ENCODE assay signal across 35 cellular contexts in the genomic region with DNA sequence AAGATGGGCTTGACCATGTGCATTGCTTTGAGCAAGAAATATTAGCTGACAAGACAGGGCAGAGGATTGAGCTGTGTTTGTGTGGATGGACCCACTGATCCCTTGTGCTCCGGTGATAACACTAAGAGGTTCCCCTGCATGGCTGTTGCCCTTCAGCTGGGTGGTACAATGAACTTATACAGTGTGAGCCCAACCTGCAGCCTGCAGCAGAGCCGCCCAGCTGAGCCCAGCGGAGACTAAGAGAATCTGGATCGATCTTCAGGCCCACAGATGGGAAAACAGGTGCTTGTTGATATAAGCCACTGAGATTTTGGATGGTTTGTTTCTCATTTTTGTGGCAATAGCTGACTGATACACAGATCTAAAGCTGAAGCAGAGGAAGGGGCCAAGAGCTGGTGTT.
"Had no signal": no experiment of that assay in that cellular context is flagged by ENCODE, and none has a peak within 500 bp of the region (broad histone marks: within the 10 kb centered on the region; RNA-seq: fewer than 3 reads in every experiment).

No MANE protein-coding gene starts in this region.

- H3K27me3 ChIP-seq: adrenal gland, ascending aorta, cardiac muscle cell had no signal

- H3K4me1 Mint-ChIP-seq: activated B cell treated with CpG ODN at 0.5 μM for 24 hours; activated CD4-positive, alpha-beta T cell treated with anti-CD3 and anti-CD28 coated beads, Interleukin-2, amount 10 ng/mL, durations not matched to agents 24 days and 14 days; activated naive CD8-positive, alpha-beta T cell treated with anti-CD3 and anti-CD28 coated beads for 36 hours; activated T-helper 17 cell treated with anti-CD3 and anti-CD28 coated beads, Interleukin-2, amount 50 U/mL, for 72 hours; central memory CD8-positive, alpha-beta T cell had no signal

- H3K27ac ChIP-seq: adrenal gland, ascending aorta, cardiac muscle cell, VCaP had no signal

- ATAC-seq: activated CD8-positive, alpha-beta T cell treated with anti-CD3 and anti-CD28 coated beads for 36 hours; activated naive CD4-positive, alpha-beta T cell treated with anti-CD3 and anti-CD28 coated beads, Interleukin-2, amount 50 U/mL, for 72 hours; activated T-cell treated with anti-CD3 and anti-CD28 coated beads, Interleukin-2, amount 50 U/mL, for 4 hours; activated T-cell treated with anti-CD3 and anti-CD28 coated beads, Interleukin-2, amount 50 U/mL, for 72 hours; activated T-helper 17 cell treated with anti-CD3 and anti-CD28 coated beads, Interleukin-2, amount 50 U/mL, for 72 hours had no signal

- H3K27me3 Mint-ChIP-seq: activated B cell treated with CpG ODN at 0.5 μM for 24 hours; activated CD4-positive, alpha-beta T cell treated with anti-CD3 and anti-CD28 coated beads, Interleukin-2, amount 10 ng/mL, durations not matched to agents 24 days and 14 days; activated naive CD8-positive, alpha-beta T cell treated with anti-CD3 and anti-CD28 coated beads for 36 hours; activated T-helper 17 cell treated with anti-CD3 and anti-CD28 coated beads, Interleukin-2, amount 50 U/mL, for 72 hours had no signal

- H3K4me3 Mint-ChIP-seq: activated B cell treated with CpG ODN at 0.5 μM for 24 hours; activated CD4-positive, alpha-beta memory T cell treated with anti-CD3 and anti-CD28 coated beads for 36 hours; activated CD4-positive, alpha-beta T cell treated with anti-CD3 and anti-CD28 coated beads, Interleukin-2, amount 10 ng/mL, durations not matched to agents 24 days and 14 days; activated CD8-positive, alpha-beta T cell treated with anti-CD3 and anti-CD28 coated beads for 36 hours; activated naive CD8-positive, alpha-beta T cell treated with anti-CD3 and anti-CD28 coated beads for 36 hours; activated T-cell treated with anti-CD3 and anti-CD28 coated beads, Interleukin-2, amount 50 U/mL, for 4 hours; activated T-cell treated with anti-CD3 and anti-CD28 coated beads, Interleukin-2, amount 50 U/mL, for 72 hours; activated T-helper 1 cell treated with anti-CD3 and anti-CD28 coated beads, Interleukin-12 subunit alpha, Interleukin-12 subunit beta, Interleukin-2, Interleukin-4 antibody, amounts not matched to agents 30 ng/mL and 10 ng/mL and 1 ng/mL, durations not matched to agents 14 hours and 24 hours and 36 hours; activated T-helper 17 cell treated with anti-CD3 and anti-CD28 coated beads, Interleukin-2, amount 50 U/mL, for 72 hours; brain; central memory CD8-positive, alpha-beta T cell; T-helper 1 cell treated with Interleukin-12 subunit alpha and Interleukin-12 subunit beta and Interleukin-4 antibody, amounts not matched to agents 30 μg/mL and 1 μg/mL, for 36 hours; T-helper 2 cell treated with Interferon-gamma antibody and Interleukin-4, amounts not matched to agents 5 μg/mL and 100 μg/mL, for 36 hours had no signal

- H3K4me1 ChIP-seq: adrenal gland, ascending aorta had no signal

- H3K9me3 Mint-ChIP-seq: activated B cell treated with CpG ODN at 0.5 μM for 24 hours; activated CD4-positive, alpha-beta memory T cell treated with anti-CD3 and anti-CD28 coated beads for 36 hours; activated CD4-positive, alpha-beta T cell treated with anti-CD3 and anti-CD28 coated beads, Interleukin-2, amount 10 ng/mL, durations not matched to agents 24 days and 14 days; activated CD8-positive, alpha-beta T cell treated with anti-CD3 and anti-CD28 coated beads for 36 hours; activated naive CD4-positive, alpha-beta T cell treated with anti-CD3 and anti-CD28 coated beads, Interleukin-2, amount 50 U/mL, for 72 hours; activated naive CD8-positive, alpha-beta T cell treated with anti-CD3 and anti-CD28 coated beads for 36 hours; activated T-cell treated with anti-CD3 and anti-CD28 coated beads, Interleukin-2, amount 50 U/mL, for 4 hours; activated T-cell treated with anti-CD3 and anti-CD28 coated beads, Interleukin-2, amount 50 U/mL, for 72 hours; activated T-helper 1 cell treated with anti-CD3 and anti-CD28 coated beads, Interleukin-12 subunit alpha, Interleukin-12 subunit beta, Interleukin-2, Interleukin-4 antibody, amounts not matched to agents 30 ng/mL and 10 ng/mL and 1 ng/mL, durations not matched to agents 14 hours and 24 hours and 36 hours; activated T-helper 17 cell treated with anti-CD3 and anti-CD28 coated beads, Interleukin-2, amount 50 U/mL, for 72 hours; central memory CD8-positive, alpha-beta T cell; T-helper 1 cell treated with Interleukin-12 subunit alpha and Interleukin-12 subunit beta and Interleukin-4 antibody, amounts not matched to agents 30 μg/mL and 1 μg/mL, for 36 hours; T-helper 2 cell treated with Interferon-gamma antibody and Interleukin-4, amounts not matched to agents 5 μg/mL and 100 μg/mL, for 36 hours had no signal

- DNase-seq: activated B cell treated with CpG ODN at 0.5 μM for 24 hours; activated CD4-positive, alpha-beta memory T cell treated with anti-CD3 and anti-CD28 coated beads for 36 hours; activated CD4-positive, alpha-beta T cell treated with anti-CD3 and anti-CD28 coated beads for 4 hours; activated CD4-positive, alpha-beta T cell treated with anti-CD3 and anti-CD28 coated beads, Interleukin-2, amount 10 ng/mL, durations not matched to agents 24 days and 14 days; activated CD4-positive, alpha-beta T cell treated with anti-CD3 and anti-CD28 coated beads, Interleukin-2, amount 50 U/mL, for 1 hour; activated CD4-positive, alpha-beta T cell treated with anti-CD3 and anti-CD28 coated beads, Interleukin-2, amount 50 U/mL, for 4 hours; activated CD4-positive, CD25-positive, alpha-beta regulatory T cell treated with anti-CD3 and anti-CD28 coated beads, Interleukin-2, amount 50 U/mL, for 72 hours; activated CD8-positive, alpha-beta memory T cell treated with anti-CD3 and anti-CD28 coated beads, Interleukin-2, amount 50 U/mL, for 4 hours; activated CD8-positive, alpha-beta T cell treated with anti-CD3 and anti-CD28 coated beads for 36 hours; activated effector memory CD4-positive, alpha-beta T cell treated with anti-CD3 and anti-CD28 coated beads, Interleukin-2, amount 50 U/mL, for 16 hours; activated gamma-delta T cell treated with Interleukin-2 at 50 U/mL for 16 hours; activated naive CD4-positive, alpha-beta T cell; activated naive CD4-positive, alpha-beta T cell treated with anti-CD3 and anti-CD28 coated beads, Interleukin-2, amount 50 U/mL, for 16 hours; activated naive CD8-positive, alpha-beta T cell treated with anti-CD3 and anti-CD28 coated beads for 36 hours; activated T-cell treated with anti-CD3 and anti-CD28 coated beads for 4 hours; activated T-cell treated with anti-CD3 and anti-CD28 coated beads, Interleukin-2, amount 50 U/mL, for 1 hour; activated T-cell treated with anti-CD3 and anti-CD28 coated beads, Interleukin-2, amount 50 U/mL, for 4 hours; activated T-cell treated with anti-CD3 and anti-CD28 coated beads, Interleukin-2, amount 50 U/mL, for 72 hours; adrenal gland; amniotic stem cell; caudate nucleus; cerebellar nuclear complex; T-helper 1 cell; T-helper 2 cell; T-helper 9 cell had no signal

- H3K4me3 ChIP-seq: adrenal gland, ascending aorta, cardiac muscle cell had no signal

- H3K36me3 Mint-ChIP-seq: activated CD4-positive, alpha-beta memory T cell treated with anti-CD3 and anti-CD28 coated beads for 36 hours; activated naive CD4-positive, alpha-beta T cell treated with anti-CD3 and anti-CD28 coated beads, Interleukin-2, amount 50 U/mL, for 72 hours; activated naive CD8-positive, alpha-beta T cell treated with anti-CD3 and anti-CD28 coated beads for 36 hours; brain had no signal

- H3K27ac Mint-ChIP-seq: activated B cell treated with CpG ODN at 0.5 μM for 24 hours; activated CD4-positive, alpha-beta memory T cell treated with anti-CD3 and anti-CD28 coated beads for 36 hours; activated CD4-positive, alpha-beta T cell treated with anti-CD3 and anti-CD28 coated beads, Interleukin-2, amount 10 ng/mL, durations not matched to agents 24 days and 14 days; activated CD8-positive, alpha-beta T cell treated with anti-CD3 and anti-CD28 coated beads for 36 hours; activated naive CD4-positive, alpha-beta T cell treated with anti-CD3 and anti-CD28 coated beads, Interleukin-2, amount 50 U/mL, for 72 hours; activated naive CD8-positive, alpha-beta T cell treated with anti-CD3 and anti-CD28 coated beads for 36 hours; activated T-cell treated with anti-CD3 and anti-CD28 coated beads, Interleukin-2, amount 50 U/mL, for 72 hours; activated T-helper 1 cell treated with anti-CD3 and anti-CD28 coated beads, Interleukin-12 subunit alpha, Interleukin-12 subunit beta, Interleukin-2, Interleukin-4 antibody, amounts not matched to agents 30 ng/mL and 10 ng/mL and 1 ng/mL, durations not matched to agents 14 hours and 24 hours and 36 hours; activated T-helper 17 cell treated with anti-CD3 and anti-CD28 coated beads, Interleukin-2, amount 50 U/mL, for 72 hours; brain; T-helper 1 cell treated with Interleukin-12 subunit alpha and Interleukin-12 subunit beta and Interleukin-4 antibody, amounts not matched to agents 30 μg/mL and 1 μg/mL, for 36 hours; T-helper 2 cell treated with Interferon-gamma antibody and Interleukin-4, amounts not matched to agents 5 μg/mL and 100 μg/mL, for 36 hours had no signal

- H3K36me3 ChIP-seq: adrenal gland, ascending aorta, cardiac muscle cell had no signal
